ENCODE assay signal across 11 cellular contexts in the genomic region with DNA sequence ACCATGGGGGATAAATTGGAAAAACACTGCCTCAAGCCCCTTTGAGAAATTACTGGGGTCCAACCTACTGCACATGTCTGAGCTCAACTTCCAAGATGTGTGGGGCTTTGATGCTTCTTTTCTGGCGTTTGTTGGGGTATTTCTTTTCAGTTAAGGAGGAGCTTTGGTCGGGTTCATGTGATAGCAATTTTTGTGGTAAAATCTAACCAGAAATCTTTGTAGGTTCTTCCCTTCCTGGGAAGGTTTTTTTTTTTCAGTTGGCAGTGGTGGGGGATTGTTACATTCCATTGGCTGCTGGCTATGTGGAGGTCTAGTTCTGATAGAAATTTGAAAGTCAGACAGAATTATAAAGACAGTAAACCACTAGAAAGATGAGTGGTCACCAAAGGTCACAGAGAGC.
DNase-seq lines count a peak whose midpoint lies in the region; TF ChIP-seq lines count a peak whose summit lies in the region.
"Had no signal": no experiment of that assay in that cellular context is flagged by ENCODE, and none has a peak within 500 bp of the region (broad histone marks: within the 10 kb centered on the region; RNA-seq: fewer than 3 reads in every experiment).

No MANE protein-coding gene starts in this region.

- peaks cover 4% of the 10 kb centered on the region for H3K36me3 Mint-ChIP-seq in nephron progenitor cell (ENCODE audit: low read depth)
- H3K36me3 Mint-ChIP-seq: CD8-positive, alpha-beta memory T cell had no signal

- no TSS peak for BruUV-seq in PC-9 (replicated peaks; lab: Mats Ljungman, UMichigan)

- peak overlapping the region; percentile 73 for H3K27ac Mint-ChIP-seq in nephron progenitor cell
- H3K27ac Mint-ChIP-seq: CD8-positive, alpha-beta memory T cell; HFFc6 had no signal

- no peaks in the 10 kb centered on the region for H3K36me3 ChIP-seq in PC-9 (ENCODE audit: low read depth)

- DNase-seq in Jurkat, Clone E6-1 (ENCODE audit: low read depth, low spot score) = peak; percentile 75
- peak; percentile 40 for DNase-seq in RPMI7951 (ENCODE audit: low read depth)
- no peak for DNase-seq in nephron progenitor cell
- DNase-seq in PC-9 = no peak
- DNase-seq in OCI-M1 (lab: John Stamatoyannopoulos, UW) = no peak
- no peak for DNase-seq in NK-92 treated with Interleukin-12 subunit alpha and Interleukin-12 subunit beta, amount 100 ng/mL, for 24 hours (lab: John Stamatoyannopoulos, UW)
- DNase-seq: Caco-2; CD8-positive, alpha-beta memory T cell; GF-D8; HCEC 1CT; HFFc6 had no signal

- H3K4me3 ChIP-seq in Jurkat, Clone E6-1 (ENCODE audit: low read length) = no peak overlapping the region
- H3K4me3 ChIP-seq in PC-9 = no peak overlapping the region

- POLR2A ChIA-PET in PC-9 (lab: Charles Lee; ENCODE audit: unreplicated experiment) = no interaction called here

- H3K9me2 ChIP-seq in PC-9 (ENCODE audit: insufficient read depth) = no peaks in the 10 kb centered on the region

- H3K4me1 ChIP-seq in PC-9 (replicated peaks; ENCODE audit: insufficient read depth) = no peaks in the 10 kb centered on the region
- H3K4me1 ChIP-seq: Caco-2 had no signal

- 0 out of 2 replicates have a peak, but pooled peaks cover 5% of the 10 kb centered on the region for H3K27me3 ChIP-seq in PC-9 (ENCODE audit: insufficient read depth, low read depth)

- H3K4me3 Mint-ChIP-seq in nephron progenitor cell = no peak overlapping the region
- H3K4me3 Mint-ChIP-seq: CD8-positive, alpha-beta memory T cell; HFFc6 had no signal

- H3K4me2 ChIP-seq in PC-9 = no peak overlapping the region

- TF ChIP-seq CTCF in nephron progenitor cell (IDR thresholded peaks at IDR 0.05) (no peak), PC-9 (conservative IDR thresholded peaks at IDR 0.05) (no peak)

- H2AFZ ChIP-seq in PC-9 = no peak overlapping the region

- peaks cover 16% of the 10 kb centered on the region for H3K9me3 Mint-ChIP-seq in nephron progenitor cell
- H3K9me3 Mint-ChIP-seq: CD8-positive, alpha-beta memory T cell had no signal

- H3K4me1 Mint-ChIP-seq in nephron progenitor cell = peaks cover 42% of the 10 kb centered on the region
- H3K4me1 Mint-ChIP-seq: CD8-positive, alpha-beta memory T cell had no signal

- no peaks in the 10 kb centered on the region for H3K79me2 ChIP-seq in PC-9 (ENCODE audit: low read depth)

- H3F3A ChIP-seq in PC-9 (ENCODE audit: insufficient read depth, low read depth) = no peaks in the 10 kb centered on the region

- H3K9me3 ChIP-seq in PC-9 (ENCODE audit: insufficient read depth, low read depth) = no peaks in the 10 kb centered on the region
- H3K9me3 ChIP-seq: Caco-2 had no signal

- H3K27ac ChIP-seq in PC-9 = no peak overlapping the region

- H4K20me1 ChIP-seq in PC-9 (ENCODE audit: insufficient read depth) = no peaks in the 10 kb centered on the region

- peaks cover 3% of the 10 kb centered on the region for H3K27me3 Mint-ChIP-seq in nephron progenitor cell (ENCODE audit: low read depth, poor library complexity)

- intact Hi-C loops in PC-9 (cut with micrococcal nuclease; ENCODE audit: unreplicated experiment) = no loop called here

- CTCF ChIA-PET in PC-9 (lab: Charles Lee) = no interaction called here

Comparison
In these comparisons a context has a peak if more than half of its experiments do, and no peak if none do; other contexts are left out.
1. DNase-seq: peak in Jurkat, Clone E6-1 (single experiment) and RPMI7951 (single experiment); none in nephron progenitor cell (single experiment), PC-9 (0 of 2), OCI-M1 (single experiment) and NK-92 treated with Interleukin-12 subunit alpha and Interleukin-12 subunit beta, amount 100 ng/mL, for 24 hours (single experiment).